In the genomic region with DNA sequence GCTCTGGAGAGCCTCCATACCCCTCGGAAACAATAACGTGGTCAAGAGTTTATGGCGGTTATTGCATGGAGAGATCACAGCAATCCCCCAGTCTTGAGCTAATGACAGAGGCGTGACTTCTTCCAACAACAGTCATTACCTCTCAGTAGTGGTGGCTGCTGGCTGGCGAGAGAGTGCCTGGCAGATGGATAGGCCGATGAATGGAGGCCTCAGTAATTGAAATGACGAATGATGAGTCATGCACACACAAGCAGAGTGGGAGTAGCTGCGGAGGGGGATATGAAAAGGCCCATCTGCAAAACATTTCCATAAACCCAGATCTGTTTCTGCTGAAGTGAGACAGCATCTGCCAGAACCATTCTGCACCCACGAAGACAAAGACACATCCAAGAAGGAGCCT, we compare ENCODE assay signal across 9 cellular contexts.
A peak's percentile ranks its signal among the peaks of the same experiment; 100 is the strongest.
DNase-seq lines count a peak whose midpoint lies in the region; ATAC-seq, FAIRE-seq and TF ChIP-seq lines count a peak whose summit lies in the region.
"Had no signal": no experiment of that assay in that cellular context is flagged by ENCODE, and none has a peak within 500 bp of the region (broad histone marks: within the 10 kb centered on the region; RNA-seq: fewer than 3 reads in every experiment).

No MANE protein-coding gene starts in this region.

- POLR2A ChIA-PET in HepG2 (lab: Yijun Ruan, JAX): no interaction called here

- DNase-seq in AG09319 (ENCODE audit: extremely low read depth, low read depth) (peak; percentile 54), NB4 (ENCODE audit: low read depth) (peak; percentile 91), lung microvascular endothelial cell (ENCODE audit: low read depth in 2 of 2) (peak; percentile 51 to 81), CD14-positive monocyte (ENCODE audit: low spot score) (no peak), HepG2 (ENCODE audit: low spot score) (no peak)

- no peaks in the 10 kb centered on the region for H3K9me3 ChIP-seq in HepG2 (ENCODE audit: low read length)

- H3K4me3 ChIP-seq in NB4 (ENCODE audit: low read depth, low read length) (no peak overlapping the region), HepG2 (replicated peaks in 1 of 3; ENCODE audit: insufficient read depth in 1 of 3, low read depth in 2 of 3, low read length in 3 of 3) (no peak overlapping the region)

- TF ChIP-seq CTCF in AG09319 (IDR thresholded peaks at IDR 0.05; ENCODE audit: low read depth, low read length) (no peak), NB4 (IDR thresholded peaks at IDR 0.05; ENCODE audit: low read depth, low read length) (no peak), brain (conservative IDR thresholded peaks at IDR 0.05) (no peak), CD14-positive monocyte (IDR thresholded peaks at IDR 0.05) (no peak), HepG2 (CRISPR knock-in tag; IDR thresholded peaks at IDR 0.05) (no peak)

- no peak for TF ChIP-seq RAD21 in HepG2 (CRISPR knock-in tag; IDR thresholded peaks at IDR 0.05)

- H3K4me2 ChIP-seq in HepG2 (ENCODE audit: low read depth, low read length): no peak overlapping the region

- in situ Hi-C loops in HepG2 (cut with HindIII; ENCODE audit: extremely low pct_ligation_motif_present, low pct_unique_long_range_greater_than_20kb): no loop called here

- H3K4me3 Mint-ChIP-seq in brain (no peak overlapping the region), CD14-positive monocyte (no peak overlapping the region)
- H3K4me3 Mint-ChIP-seq: mesothelial cell of epicardium had no signal

- TF ChIP-seq EP300 in HepG2 (IDR thresholded peaks at IDR 0.05; ENCODE audit: low read depth in 2 of 2, low read length in 2 of 2) (no peak), HepG2 (CRISPR knock-in tag; IDR thresholded peaks at IDR 0.05; ENCODE audit: borderline replicate concordance) (no peak)

- peaks cover 6 to 15% (median 15%) of the 10 kb centered on the region in 5 experiments for H3K9me3 Mint-ChIP-seq in brain
- peaks cover 0 to 28% (median 8%) of the 10 kb centered on the region in 7 donors for H3K9me3 Mint-ChIP-seq in CD14-positive monocyte
- H3K9me3 Mint-ChIP-seq: mesothelial cell of epicardium had no signal

- peaks cover 23% of the 10 kb centered on the region for H3K27me3 Mint-ChIP-seq in brain
- peaks cover 0 to 3% (median 0%) of the 10 kb centered on the region in 3 donors for H3K27me3 Mint-ChIP-seq in CD14-positive monocyte (ENCODE audit: low read depth in 3 of 3)

- BruUV-seq in HepG2 (replicated peaks; lab: Mats Ljungman, UMichigan): no TSS peak

- no peak overlapping the region for H3K9ac ChIP-seq in HepG2 (ENCODE audit: insufficient read depth, low read depth, low read length)

- H3K79me2 ChIP-seq in HepG2 (ENCODE audit: insufficient read depth, low read length): no peaks in the 10 kb centered on the region

- H3K27ac Mint-ChIP-seq in brain (peak overlapping the region; percentile 21 to 90 (median 64)), CD14-positive monocyte (no peak overlapping the region)
- H3K27ac Mint-ChIP-seq: mesothelial cell of epicardium had no signal

- no peaks in the 10 kb centered on the region for H3K36me3 ChIP-seq in HepG2 (replicated peaks in 1 of 2; ENCODE audit: control insufficient read depth in 1 of 2, insufficient read depth in 2 of 2, low read length in 2 of 2)

- H3K4me1 Mint-ChIP-seq in brain (peaks cover 16% of the 10 kb centered on the region), CD14-positive monocyte (no peaks in the 10 kb centered on the region)

- CTCF ChIA-PET in HepG2 (lab: Yijun Ruan, JAX; ENCODE audit: low intra/inter-chr PET ratio, low total read pairs): no interaction called here

- H3K36me3 Mint-ChIP-seq in brain (no peaks in the 10 kb centered on the region), CD14-positive monocyte (peaks cover 0 to 2% of the 10 kb centered on the region in 2 donors)
- H3K36me3 Mint-ChIP-seq: mesothelial cell of epicardium had no signal

- TF ChIP-seq POLR2A in NB4 (IDR thresholded peaks at IDR 0.05; ENCODE audit: extremely low read depth, insufficient read length) (no peak), HepG2 (IDR thresholded peaks at IDR 0.05; ENCODE audit: insufficient read depth in 1 of 2, low read depth in 2 of 2, low read length in 2 of 2) (no peak)

- H2AFZ ChIP-seq in HepG2 (ENCODE audit: low read length): no peak overlapping the region

- H3K4me1 ChIP-seq in HepG2 (ENCODE audit: insufficient read depth, low read length): no peaks in the 10 kb centered on the region

- ATAC-seq in HepG2 (no peak), HG02759 (IDR thresholded peaks at IDR 0.05; ENCODE audit: unreplicated experiment) (no peak), GM21526 (IDR thresholded peaks at IDR 0.05; ENCODE audit: low FRiP score, unreplicated experiment) (no peak)

- no peaks in the 10 kb centered on the region for H4K20me1 ChIP-seq in HepG2 (ENCODE audit: insufficient read depth, low read length)

- 11% methylated on average over 9 of the region's 9 CpGs for WGBS in HepG2 (ENCODE audit: low lambda C conversion rate)

- FAIRE-seq in HepG2 (lab: Jason Lieb, UNC): no peak

- H3K27ac ChIP-seq in HepG2 (ENCODE audit: extremely low read length, insufficient read depth, low read length): no peak overlapping the region

- intact Hi-C loops in CD14-positive monocyte (cut with micrococcal nuclease): no loop called here
- intact Hi-C loops in HepG2 (cut with micrococcal nuclease; ENCODE audit: unreplicated experiment): no loop called here

- H3K27me3 ChIP-seq in HepG2 (ENCODE audit: control insufficient read depth in 1 of 2, insufficient read depth in 2 of 2, low read length in 2 of 2): no peaks in the 10 kb centered on the region

TF ChIP-seq in HepG2, 621 proteins besides CTCF, POLR2A, EP300 and RAD21:
- no peak for TF ChIP-seq HHEX (CRISPR knock-in tag; IDR thresholded peaks at IDR 0.05)
- TF ChIP-seq, protein P1, sequence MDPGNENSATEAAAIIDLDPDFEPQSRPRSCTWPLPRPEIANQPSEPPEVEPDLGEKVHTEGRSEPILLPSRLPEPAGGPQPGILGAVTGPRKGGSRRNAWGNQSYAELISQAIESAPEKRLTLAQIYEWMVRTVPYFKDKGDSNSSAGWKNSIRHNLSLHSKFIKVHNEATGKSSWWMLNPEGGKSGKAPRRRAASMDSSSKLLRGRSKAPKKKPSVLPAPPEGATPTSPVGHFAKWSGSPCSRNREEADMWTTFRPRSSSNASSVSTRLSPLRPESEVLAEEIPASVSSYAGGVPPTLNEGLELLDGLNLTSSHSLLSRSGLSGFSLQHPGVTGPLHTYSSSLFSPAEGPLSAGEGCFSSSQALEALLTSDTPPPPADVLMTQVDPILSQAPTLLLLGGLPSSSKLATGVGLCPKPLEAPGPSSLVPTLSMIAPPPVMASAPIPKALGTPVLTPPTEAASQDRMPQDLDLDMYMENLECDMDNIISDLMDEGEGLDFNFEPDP (CRISPR knock-in tag; conservative IDR thresholded peaks at IDR 0.05): no peak
- TF ChIP-seq STAG1 (CRISPR knock-in tag; IDR thresholded peaks at IDR 0.05): no peak
- no peak for TF ChIP-seq TBP (CRISPR knock-in tag; IDR thresholded peaks at IDR 0.05)

Comparison
In these comparisons a context has a peak if more than half of its experiments do, and no peak if none do; other contexts are left out.
1. DNase-seq: peak in AG09319 (single experiment), NB4 (single experiment) and lung microvascular endothelial cell (2 of 2); none in CD14-positive monocyte (single experiment) and HepG2 (single experiment).
2. H3K27ac Mint-ChIP-seq: peak in brain (5 of 5); none in CD14-positive monocyte (0 of 7).